In genomic region chr19:55553217-55554182, GRCh38 we compare ENCODE assay signal across 1 cellular context.
TF ChIP-seq lines count a peak whose summit lies in the region.

No MANE protein-coding gene starts in this region.

TF ChIP-seq in IMR-90, 13 proteins besides CTCF, POLR2A, EP300 and RAD21:
- TF ChIP-seq CEBPB (IDR thresholded peaks at IDR 0.05; ENCODE audit: low read depth, low read length) = no peak
- TF ChIP-seq MAFK (IDR thresholded peaks at IDR 0.05; ENCODE audit: low read depth, low read length) = no peak
- TF ChIP-seq MXI1 (IDR thresholded peaks at IDR 0.05; ENCODE audit: borderline replicate concordance, low read depth, low read length) = no peak
- no peak for TF ChIP-seq CHD1 (IDR thresholded peaks at IDR 0.05; ENCODE audit: low read depth, low read length)
- no peak for TF ChIP-seq ELK1 (IDR thresholded peaks at IDR 0.05; ENCODE audit: borderline replicate concordance, low read depth, low read length)
- no peak for TF ChIP-seq BHLHE40 (IDR thresholded peaks at IDR 0.05; ENCODE audit: low read depth, low read length)
- no peak for TF ChIP-seq NFE2L2 (IDR thresholded peaks at IDR 0.05; ENCODE audit: low read depth, low read length)
- TF ChIP-seq FOS (IDR thresholded peaks at IDR 0.05; ENCODE audit: low read depth, low read length) = no peak
- TF ChIP-seq SMC3 (IDR thresholded peaks at IDR 0.05; ENCODE audit: low read depth, low read length) = no peak
- no peak for TF ChIP-seq MAZ (IDR thresholded peaks at IDR 0.05; ENCODE audit: borderline replicate concordance, low read depth, low read length)
- no peak for TF ChIP-seq USF2 (IDR thresholded peaks at IDR 0.05; ENCODE audit: low read depth, low read length)
- no peak for TF ChIP-seq RCOR1 (IDR thresholded peaks at IDR 0.05; ENCODE audit: insufficient replicate concordance, low read length)
- no peak for TF ChIP-seq RFX5 (IDR thresholded peaks at IDR 0.05; ENCODE audit: low read depth, low read length)
